Comparison of ENCODE assay signal across 1 cellular context in genomic region chr19:55537741-55538111, GRCh38.
TF ChIP-seq lines count a peak whose summit lies in the region.

No MANE protein-coding gene starts in this region.

TF ChIP-seq in HEK293, 187 proteins besides CTCF, POLR2A, EP300 and RAD21 (continued from another document):
- TF ChIP-seq ZSCAN18 (tag by site-specific recombination; IDR thresholded peaks at IDR 0.05) (no peak), EGR2 (tag by site-specific recombination; IDR thresholded peaks at IDR 0.05; ENCODE audit: low read depth) (no peak), TCF7L2 (IDR thresholded peaks at IDR 0.05; ENCODE audit: borderline replicate concordance, low read depth, low read length) (no peak), ZNF214 (tag by site-specific recombination; IDR thresholded peaks at IDR 0.05; ENCODE audit: borderline replicate concordance) (no peak), ZNF658 (tag by site-specific recombination; IDR thresholded peaks at IDR 0.05) (no peak), ZNF10 (tag by site-specific recombination; IDR thresholded peaks at IDR 0.05) (peak; percentile 61; the same call in 1 of the 2 replicates), ZBTB1 (tag by site-specific recombination; IDR thresholded peaks at IDR 0.05) (no peak), ZNF777 (tag by site-specific recombination; IDR thresholded peaks at IDR 0.05; ENCODE audit: borderline replicate concordance) (no peak), ZSCAN23 (tag by site-specific recombination; IDR thresholded peaks at IDR 0.05) (no peak), ZBTB7A (tag by site-specific recombination; IDR thresholded peaks at IDR 0.05; ENCODE audit: low read depth) (no peak), MEIS1 (CRISPR knock-in tag; IDR thresholded peaks at IDR 0.05; ENCODE audit: borderline replicate concordance) (no peak), PRDM6 (tag by site-specific recombination; IDR thresholded peaks at IDR 0.05) (no peak), ZNF626 (tag by site-specific recombination; IDR thresholded peaks at IDR 0.05) (no peak), ZNF513 (tag by site-specific recombination; IDR thresholded peaks at IDR 0.05) (no peak), ZNF335 (tag by site-specific recombination; conservative IDR thresholded peaks at IDR 0.05) (peak; percentile 47; the same call in 1 of the 2 replicates), SP7 (tag by site-specific recombination; IDR thresholded peaks at IDR 0.05) (no peak), REST (tag by site-specific recombination; IDR thresholded peaks at IDR 0.05) (no peak), ZFHX2 (tag by site-specific recombination; conservative IDR thresholded peaks at IDR 0.05) (0 out of 2 replicates have a peak, but pooled peaks have one; percentile 12), ZNF37A (tag by site-specific recombination; IDR thresholded peaks at IDR 0.05) (no peak), ZNF391 (tag by site-specific recombination; IDR thresholded peaks at IDR 0.05; ENCODE audit: borderline replicate concordance, low read depth) (no peak), ZNF629 (tag by site-specific recombination; IDR thresholded peaks at IDR 0.05) (no peak), ZNF548 (tag by site-specific recombination; IDR thresholded peaks at IDR 0.05) (no peak), ZNF398 (tag by site-specific recombination; IDR thresholded peaks at IDR 0.05) (peak; percentile 25; the same call in 1 of the 2 replicates), ZBTB8A (tag by site-specific recombination; IDR thresholded peaks at IDR 0.05) (no peak), ZNF423 (tag by site-specific recombination; IDR thresholded peaks at IDR 0.05) (no peak), ZNF529 (tag by site-specific recombination; IDR thresholded peaks at IDR 0.05; ENCODE audit: insufficient replicate concordance) (no peak), ZNF211 (tag by site-specific recombination; IDR thresholded peaks at IDR 0.05; ENCODE audit: low read depth) (no peak)
